ENCODE assay signal across 8 cellular contexts in the genomic region with DNA sequence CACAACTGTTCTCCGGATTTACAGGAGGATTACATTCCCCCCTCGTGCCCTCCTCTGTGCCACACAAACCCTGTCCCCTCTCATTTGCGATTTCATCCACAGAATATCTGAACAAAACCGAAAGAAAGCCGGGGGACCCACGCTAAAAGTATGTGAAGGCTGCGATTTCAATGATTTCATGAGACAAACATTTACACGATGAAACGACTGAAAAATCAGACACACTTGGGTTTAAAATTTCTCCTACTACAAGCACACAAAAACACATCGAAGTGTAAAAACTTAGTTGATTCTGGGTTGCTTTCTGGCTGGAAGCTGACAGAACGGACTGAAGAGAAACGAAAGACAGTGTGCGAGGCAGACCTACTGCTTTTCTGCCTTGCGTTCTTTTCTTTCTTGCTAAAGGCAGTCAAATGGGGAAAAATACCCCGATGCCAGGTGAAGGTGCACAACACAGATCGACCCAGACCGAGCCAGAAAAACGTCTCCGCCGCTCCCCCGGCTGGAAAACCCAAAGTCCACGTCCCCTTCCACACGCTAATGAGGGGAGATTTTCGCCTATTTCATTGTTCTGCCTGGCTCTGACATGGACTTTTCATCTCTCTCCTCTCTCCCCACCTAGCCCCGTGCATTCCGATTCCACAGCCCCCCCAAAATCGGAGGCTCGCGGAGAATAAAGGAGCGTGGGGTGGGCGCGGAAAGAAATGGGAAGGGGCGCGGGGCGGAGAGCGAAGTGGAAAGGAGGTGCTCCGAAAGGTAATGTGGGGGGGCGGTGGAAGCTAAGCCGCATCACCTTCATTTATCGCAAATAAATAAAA. TPM values are rescaled to one million over a fixed set of nuclear protein-coding genes. Genes with fewer than 3 reads are reported as not detected.
DNase-seq lines count a peak whose midpoint lies in the region; ATAC-seq and TF ChIP-seq lines count a peak whose summit lies in the region.

No MANE protein-coding gene starts in this region.

- H3K27ac ChIP-seq in CD8-positive, alpha-beta memory T cell (ENCODE audit: low read depth, low read length) = peak overlapping the region; percentile 81
- H3K27ac ChIP-seq in body of pancreas (peak overlapping the region; percentile 90 to 97 (median 94)), sigmoid colon (peak overlapping the region; percentile 89 to 95 (median 92))

- intact Hi-C loops in body of pancreas (cut with DNase I) (loop anchor here (5.0 to 10.0 kb wide), 2 partner anchors 132 to 226 kb away; no protein-coding TSS in a partner anchor), sigmoid colon (cut with DNase I) (loop anchor here (5.0 to 10.0 kb wide), 6 partner anchors 44 to 548 kb away; a partner anchor contains a TSS)

- TF ChIP-seq EP300 in sigmoid colon (IDR thresholded peaks at IDR 0.05) = no peak

- peaks cover 0 to 14% (median 3%) of the 10 kb centered on the region in 3 donors for H3K36me3 Mint-ChIP-seq in CD8-positive, alpha-beta memory T cell

- peaks cover 9 to 15% of the 10 kb centered on the region in 2 donors for H3K27me3 Mint-ChIP-seq in CD8-positive, alpha-beta memory T cell

- H3K4me1 ChIP-seq in CD8-positive, alpha-beta memory T cell (ENCODE audit: insufficient read depth, low read length) = peaks cover 43% of the 10 kb centered on the region
- H3K4me1 ChIP-seq in body of pancreas (peaks cover 45% of the 10 kb centered on the region), sigmoid colon (peaks cover 0 to 21% (median 17%) of the 10 kb centered on the region in 4 donors)

- peak overlapping the region; percentile 72 for H3K4me3 ChIP-seq in CD8-positive, alpha-beta memory T cell (ENCODE audit: low read length)
- H3K4me3 ChIP-seq in body of pancreas (peak overlapping the region; percentile 65 to 71), iPS-18c (ENCODE audit: insufficient read depth, low read depth, low read length) (peak overlapping the region; percentile 83), sigmoid colon (peak overlapping the region; percentile 61 to 92 (median 90))

- 0% methylated on average over 40 of the region's 40 CpGs for WGBS in body of pancreas, 2 donors
- 0 to 1% methylated on average over 40 of the region's 40 CpGs for WGBS in sigmoid colon, 2 donors

- no peaks in the 10 kb centered on the region for H3K36me3 ChIP-seq in CD8-positive, alpha-beta memory T cell (ENCODE audit: insufficient read depth, low read length)
- H3K36me3 ChIP-seq in body of pancreas (replicated peaks in 1 of 2; ENCODE audit: insufficient read depth in 1 of 2, low read depth in 2 of 2) = no peaks in the 10 kb centered on the region
- H3K36me3 ChIP-seq in sigmoid colon = no peaks in the 10 kb centered on the region

- no peaks in the 10 kb centered on the region for H3K27me3 ChIP-seq in CD8-positive, alpha-beta memory T cell (ENCODE audit: insufficient read depth, low read length, poor library complexity, severe bottlenecking)
- no peaks in the 10 kb centered on the region for H3K27me3 ChIP-seq in body of pancreas
- no peaks in the 10 kb centered on the region for H3K27me3 ChIP-seq in sigmoid colon

- H3K4me1 Mint-ChIP-seq in CD8-positive, alpha-beta memory T cell = peaks cover 41 to 57% (median 53%) of the 10 kb centered on the region in 3 donors

- peak in 4 of 5 donors; percentile 3 to 49 (median 34) for DNase-seq in CD8-positive, alpha-beta memory T cell
- DNase-seq in HEK293T (ENCODE audit: extremely low spot score) (peak; percentile 46), RPMI8226 (peak; percentile 62), body of pancreas (peak; percentile 28 to 51 (median 46)), sigmoid colon (no peak), NCI-H226 (no peak)

- H3K27ac Mint-ChIP-seq in CD8-positive, alpha-beta memory T cell = peak overlapping the region; percentile 91 to 99 (median 96)

- TF ChIP-seq CTCF in body of pancreas (IDR thresholded peaks at IDR 0.05) (no peak), sigmoid colon (IDR thresholded peaks at IDR 0.05) (no peak)

- ATAC-seq in body of pancreas (peak; percentile 10), HG03354 (IDR thresholded peaks at IDR 0.05; ENCODE audit: poor library complexity, severe bottlenecking, unreplicated experiment) (no peak)

- peak in 2 of 3 donors; percentile 51 to 57 for TF ChIP-seq POLR2A in body of pancreas (IDR thresholded peaks at IDR 0.05)
- TF ChIP-seq POLR2A in sigmoid colon (IDR thresholded peaks at IDR 0.05) = no peak

- POLR2A ChIA-PET in CD8-positive, alpha-beta memory T cell (lab: Charles Lee) = interaction anchor here (1.2 to 3.2 kb wide), 2 partner anchors 9 to 26 kb away, joined by 3 to 16 read pairs; no protein-coding TSS in a partner anchor
- POLR2A ChIA-PET in HEK293T (lab: Yijun Ruan, JAX) = interaction anchor here (1.0 kb wide), 1 partner anchor 31 kb away, joined by 3 read pairs; no protein-coding TSS in a partner anchor

- CTCF ChIA-PET in CD8-positive, alpha-beta memory T cell (lab: Charles Lee) = interaction anchor here (0.6 to 1.0 kb wide), 2 partner anchors 9 to 131 kb away, joined by 3 to 4 read pairs; no protein-coding TSS in a partner anchor
- CTCF ChIA-PET in HEK293T (lab: Yijun Ruan, JAX) = interaction anchor here (0.6 kb wide), 1 partner anchor 128 kb away, joined by 3 read pairs; no protein-coding TSS in a partner anchor

- H3K4me3 Mint-ChIP-seq in CD8-positive, alpha-beta memory T cell = peak overlapping the region; percentile 93 to 99 (median 98)

- H3K9me3 Mint-ChIP-seq in CD8-positive, alpha-beta memory T cell = no peaks in the 10 kb centered on the region

- H3K9me3 ChIP-seq in CD8-positive, alpha-beta memory T cell (ENCODE audit: low read length) = no peaks in the 10 kb centered on the region
- H3K9me3 ChIP-seq in body of pancreas = no peaks in the 10 kb centered on the region
- peaks cover 2% of the 10 kb centered on the region for H3K9me3 ChIP-seq in iPS-18c (ENCODE audit: control insufficient read depth, insufficient read depth, low read length)
- H3K9me3 ChIP-seq in sigmoid colon = no peaks in the 10 kb centered on the region

TF ChIP-seq in HEK293T, 16 proteins besides CTCF, POLR2A, EP300 and RAD21:
- TF ChIP-seq CTBP1 (IDR thresholded peaks at IDR 0.05; ENCODE audit: borderline replicate concordance) (no peak), SP1 (IDR thresholded peaks at IDR 0.05) (no peak), L3MBTL2 (conservative IDR thresholded peaks at IDR 0.05) (no peak)
- TF ChIP-seq, protein P1, sequence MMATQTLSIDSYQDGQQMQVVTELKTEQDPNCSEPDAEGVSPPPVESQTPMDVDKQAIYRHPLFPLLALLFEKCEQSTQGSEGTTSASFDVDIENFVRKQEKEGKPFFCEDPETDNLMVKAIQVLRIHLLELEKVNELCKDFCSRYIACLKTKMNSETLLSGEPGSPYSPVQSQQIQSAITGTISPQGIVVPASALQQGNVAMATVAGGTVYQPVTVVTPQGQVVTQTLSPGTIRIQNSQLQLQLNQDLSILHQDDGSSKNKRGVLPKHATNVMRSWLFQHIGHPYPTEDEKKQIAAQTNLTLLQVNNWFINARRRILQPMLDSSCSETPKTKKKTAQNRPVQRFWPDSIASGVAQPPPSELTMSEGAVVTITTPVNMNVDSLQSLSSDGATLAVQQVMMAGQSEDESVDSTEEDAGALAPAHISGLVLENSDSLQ (IDR thresholded peaks at IDR 0.05) = no peak

RNA-seq across cellular contexts. Expression of a gene that starts 1.1 kb away (rescaled TPM):
- total RNA-seq in CD8-positive, alpha-beta memory T cell = 10 to 100 TPM; 21.2 to 22.7 TPM
- 1.7 TPM for polyA plus RNA-seq in CD8-positive, alpha-beta memory T cell
- total RNA-seq in body of pancreas (10 to 100 TPM; 22.1 to 26.4 TPM), sigmoid colon (10 to 100 TPM in 1 of 4 donors, 1 to 10 TPM in 3; 7.8 to 11.6 (median 8.8) TPM)
- 10 to 100 TPM in 1 of 3 donors, 1 to 10 TPM in 2; 2.4 to 15.7 (median 7.6) TPM for polyA plus RNA-seq in sigmoid colon

RNA-seq across cellular contexts. Expression of a gene that starts 52.4 kb away (rescaled TPM):
- total RNA-seq in CD8-positive, alpha-beta memory T cell = 1 to 10 TPM; 1.7 to 2.1 TPM
- 2.9 TPM for polyA plus RNA-seq in CD8-positive, alpha-beta memory T cell
- total RNA-seq in body of pancreas (10 to 100 TPM in 1 of 2 donors, 1 to 10 TPM in 1; 3.6 to 10.6 TPM), sigmoid colon (10 to 100 TPM; 19.3 to 28.2 (median 21.5) TPM)
- 10 to 100 TPM in 2 of 3 donors, 1 to 10 TPM in 1; 6.0 to 14.2 (median 13.4) TPM for polyA plus RNA-seq in sigmoid colon

Comparison
In these comparisons a context has a peak if more than half of its experiments do, and no peak if none do; other contexts are left out.
1. DNase-seq: peak in CD8-positive, alpha-beta memory T cell (4 of 5), HEK293T (single experiment), RPMI8226 (single experiment) and body of pancreas (4 of 4); none in sigmoid colon (single experiment) and NCI-H226 (single experiment).
2. POLR2A ChIP-seq: peak in body of pancreas (2 of 3); none in sigmoid colon (0 of 2).
3. Peak in every context shown above with its lines, with median percentiles within 50 percentile points of each other: H3K27ac ChIP-seq and H3K4me3 ChIP-seq.